20 cellular contexts compared by ENCODE assay signal in the genomic region with DNA sequence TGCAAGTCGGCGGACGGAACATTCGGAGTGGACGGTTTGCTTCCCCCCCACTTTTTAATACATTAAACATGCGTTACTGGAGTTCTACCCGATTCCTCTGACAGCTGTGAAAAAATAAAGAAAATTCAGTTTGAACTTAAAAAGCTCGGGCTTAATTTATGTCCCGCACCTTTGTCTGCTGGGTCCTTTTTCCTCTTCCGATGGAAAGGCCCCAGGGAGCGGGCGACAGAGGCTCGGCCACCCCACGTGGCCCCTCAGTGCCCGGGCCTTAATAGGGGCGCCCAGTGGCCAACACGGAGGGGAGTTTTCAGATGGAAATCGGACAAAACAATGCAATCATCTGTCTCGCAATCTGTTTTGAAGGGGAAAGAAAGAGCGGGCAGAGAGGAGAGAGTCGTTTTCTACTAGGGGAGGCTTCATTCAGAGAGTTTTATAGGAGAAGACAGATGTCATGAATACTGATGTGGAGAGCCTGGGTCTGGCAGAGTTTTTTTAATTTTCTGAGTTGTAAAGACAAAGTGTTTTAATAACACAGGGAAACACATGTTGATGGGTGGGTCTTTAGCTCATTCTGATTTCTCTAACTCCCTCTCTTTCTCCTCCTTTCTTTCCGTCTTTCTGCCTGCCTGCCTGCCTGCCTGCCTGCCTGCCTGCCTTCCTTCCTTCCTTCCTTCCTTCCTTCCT. TPM values are rescaled to one million over a fixed set of nuclear protein-coding genes. Genes with fewer than 3 reads are reported as not detected.
A peak's percentile ranks its signal among the peaks of the same experiment; 100 is the strongest.
DNase-seq lines count a peak whose midpoint lies in the region; ATAC-seq and TF ChIP-seq lines count a peak whose summit lies in the region.
"Had no signal": no experiment of that assay in that cellular context is flagged by ENCODE, and none has a peak within 500 bp of the region (broad histone marks: within the 10 kb centered on the region; RNA-seq: fewer than 3 reads in every experiment).

No MANE protein-coding gene starts in this region.

- peaks cover 4% of the 10 kb centered on the region; the same call in 1 of the 2 replicates for H3K9me3 ChIP-seq in SK-N-MC (ENCODE audit: low read depth, low read length)
- H3K9me3 ChIP-seq: BE2C, MG63 had no signal

- H3K4me3 Mint-ChIP-seq in naive thymus-derived CD8-positive, alpha-beta T cell = no peak overlapping the region
- no peak overlapping the region for H3K4me3 Mint-ChIP-seq in endothelial cell (ENCODE audit: unreplicated experiment)
- H3K4me3 Mint-ChIP-seq: CD8-positive, alpha-beta T cell; GM23338 had no signal

- TF ChIP-seq CTCF in endothelial cell (IDR thresholded peaks at IDR 0.05; ENCODE audit: unreplicated experiment) = no peak

- peaks cover 0 to 5% (median 0%) of the 10 kb centered on the region in 3 donors for H3K36me3 Mint-ChIP-seq in naive thymus-derived CD8-positive, alpha-beta T cell
- H3K36me3 Mint-ChIP-seq in endothelial cell (ENCODE audit: low read depth, unreplicated experiment) = no peaks in the 10 kb centered on the region
- H3K36me3 Mint-ChIP-seq: CD8-positive, alpha-beta T cell had no signal

- peak overlapping the region; percentile 48; the same call in 1 of the 2 replicates for H3K4me3 ChIP-seq in SK-N-MC
- H3K4me3 ChIP-seq: GM23338, MG63 had no signal

- no peak for ATAC-seq in sciatic nerve
- no peak for ATAC-seq in naive thymus-derived CD8-positive, alpha-beta T cell
- ATAC-seq: CD8-positive, alpha-beta T cell; GM23338 had no signal

- H3K9me3 Mint-ChIP-seq in naive thymus-derived CD8-positive, alpha-beta T cell = peaks cover 0 to 6% (median 3%) of the 10 kb centered on the region in 9 donors
- H3K9me3 Mint-ChIP-seq in endothelial cell (ENCODE audit: unreplicated experiment) = no peaks in the 10 kb centered on the region
- H3K9me3 Mint-ChIP-seq: CD8-positive, alpha-beta T cell had no signal

- POLR2A ChIA-PET in naive thymus-derived CD8-positive, alpha-beta T cell (lab: Charles Lee) = interaction anchor here (0.6 kb wide), 1 partner anchor 36 kb away, joined by 4 read pairs; no protein-coding TSS in a partner anchor

- DNase-seq in NCI-H524 (lab: John Stamatoyannopoulos, UW) (peak; percentile 12 to 55), NCI-H524 treated with DMSO at 0.1 percent for 48 hours (lab: John Stamatoyannopoulos, UW) (no peak), SK-N-MC (ENCODE audit: low read depth, low spot score) (peak; percentile 87), mesenteric fat pad (ENCODE audit: low spot score) (peak; percentile 39), sciatic nerve (ENCODE audit: low spot score) (peak; percentile 44), endothelial cell (ENCODE audit: low spot score) (no peak)
- DNase-seq in naive thymus-derived CD8-positive, alpha-beta T cell = no peak
- no peak for DNase-seq in activated CD4-positive, CD25-positive, alpha-beta regulatory T cell (lab: John Stamatoyannopoulos, UW)
- DNase-seq: 8988T; BE2C; Calu3; CD8-positive, alpha-beta T cell; Kasumi-1; MG63; NCI-H1048; NCI-H1436; NCI-H2029; NCI-H446; Right ventricle myocardium superior had no signal

- peaks cover under 1 to 11% (median 6%) of the 10 kb centered on the region in 5 donors for H3K27me3 Mint-ChIP-seq in naive thymus-derived CD8-positive, alpha-beta T cell
- H3K27me3 Mint-ChIP-seq in endothelial cell (ENCODE audit: unreplicated experiment) = peaks cover 9% of the 10 kb centered on the region

- 0 out of 2 replicates have a peak, but pooled peaks cover 7% of the 10 kb centered on the region for H3K36me3 ChIP-seq in SK-N-MC (ENCODE audit: insufficient read depth, low read length)
- H3K36me3 ChIP-seq: BE2C, MG63 had no signal

- H3K9ac ChIP-seq in SK-N-MC (ENCODE audit: insufficient read length) = peak overlapping the region; percentile 86

- intact Hi-C loops in sciatic nerve (cut with DNase I) = no loop called here

- peaks cover 0 to 2% (median 0%) of the 10 kb centered on the region in 4 donors for H3K4me1 Mint-ChIP-seq in naive thymus-derived CD8-positive, alpha-beta T cell
- no peaks in the 10 kb centered on the region for H3K4me1 Mint-ChIP-seq in endothelial cell (ENCODE audit: unreplicated experiment)
- H3K4me1 Mint-ChIP-seq: GM23338 had no signal

- peak overlapping the region in 1 of 10 donors; percentile 33 for H3K27ac Mint-ChIP-seq in naive thymus-derived CD8-positive, alpha-beta T cell
- no peak overlapping the region for H3K27ac Mint-ChIP-seq in endothelial cell (ENCODE audit: unreplicated experiment)
- H3K27ac Mint-ChIP-seq: CD8-positive, alpha-beta T cell; GM23338 had no signal

- peak overlapping the region; percentile 100 for H3K27ac ChIP-seq in SK-N-MC

RNA-seq across cellular contexts. Expression of a gene that starts 50.3 kb away (rescaled TPM):
- total RNA-seq in mesenteric fat pad (0.29 TPM), sciatic nerve (2.2 TPM), endothelial cell (ENCODE audit: unreplicated experiment) (not detected)
- under 1 TPM; 0.36 to 0.49 TPM for total RNA-seq in naive thymus-derived CD8-positive, alpha-beta T cell
- under 1 TPM in 1 of 3 donors, not detected in 2; 0.11 TPM for polyA plus RNA-seq in naive thymus-derived CD8-positive, alpha-beta T cell
- total RNA-seq: CD8-positive, alpha-beta T cell; Right ventricle myocardium superior had no signal
- polyA plus RNA-seq: GM23338 had no signal

Comparison
In these comparisons a context has a peak if more than half of its experiments do, and no peak if none do; other contexts are left out.
1. DNase-seq: peak in NCI-H524 (2 of 2), SK-N-MC (single experiment), mesenteric fat pad (single experiment) and sciatic nerve (single experiment); none in NCI-H524 treated with DMSO at 0.1 percent for 48 hours (single experiment), naive thymus-derived CD8-positive, alpha-beta T cell (0 of 10), activated CD4-positive, CD25-positive, alpha-beta regulatory T cell (0 of 4) and endothelial cell (single experiment).